17 cellular contexts compared by ENCODE assay signal in the genomic region with DNA sequence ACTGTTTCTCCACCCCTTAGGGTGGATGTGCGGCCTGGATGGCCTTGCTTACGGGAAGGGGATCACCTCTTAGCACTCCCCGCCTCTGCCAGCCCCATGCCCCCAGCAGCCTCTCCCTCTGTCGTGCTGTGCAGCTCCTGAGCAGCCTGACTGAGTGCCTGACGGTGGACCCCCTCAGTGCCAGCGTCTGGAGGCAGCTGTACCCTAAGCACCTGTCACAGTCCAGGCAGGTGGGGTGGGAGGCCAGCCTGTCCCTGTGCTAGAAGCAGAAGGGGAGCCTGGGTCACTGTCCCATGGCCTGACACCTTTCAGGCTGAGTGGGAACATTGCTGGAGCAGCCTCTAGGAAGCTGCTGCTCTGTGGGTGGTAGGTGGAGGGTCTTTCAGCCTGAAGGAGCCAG. TPM values are rescaled to one million over a fixed set of nuclear protein-coding genes. Genes with fewer than 3 reads are reported as not detected.
DNase-seq lines count a peak whose midpoint lies in the region; ATAC-seq, FAIRE-seq and TF ChIP-seq lines count a peak whose summit lies in the region.
"Had no signal": no experiment of that assay in that cellular context is flagged by ENCODE, and none has a peak within 500 bp of the region (broad histone marks: within the 10 kb centered on the region; RNA-seq: fewer than 3 reads in every experiment).

No MANE protein-coding gene starts in this region.

- no peaks in the 10 kb centered on the region for H3K27me3 Mint-ChIP-seq in activated T-cell treated with anti-CD3 and anti-CD28 coated beads, Interleukin-2, amount 50 U/mL, for 24 hours
- H3K27me3 Mint-ChIP-seq in activated T-cell treated with anti-CD3 and anti-CD28 coated beads, Interleukin-2, amount 50 U/mL, for 72 hours (ENCODE audit: low read depth) = no peaks in the 10 kb centered on the region
- no peaks in the 10 kb centered on the region for H3K27me3 Mint-ChIP-seq in chondrocyte (ENCODE audit: low read depth)
- H3K27me3 Mint-ChIP-seq: B cell; CD4-positive, CD25-positive, alpha-beta regulatory T cell had no signal

- no peak for DNase-seq in activated T-cell treated with anti-CD3 and anti-CD28 coated beads, Interleukin-2, amount 50 U/mL, for 24 hours
- no peak for DNase-seq in activated T-cell treated with anti-CD3 and anti-CD28 coated beads, Interleukin-2, amount 50 U/mL, for 72 hours
- DNase-seq in chondrocyte (ENCODE audit: low spot score) (peak; percentile 83), H54 (ENCODE audit: insufficient read length, low spot score) (no peak)
- DNase-seq in stimulated activated effector memory CD8-positive, alpha-beta T cell treated with anti-CD3 and anti-CD28 coated beads, Interleukin-12 subunit alpha, Interleukin-12 subunit beta, amount 100 ng/mL, for 72 hours (ENCODE audit: low spot score in 2 of 2) = no peak
- DNase-seq: Caco-2; CD4-positive, CD25-positive, alpha-beta regulatory T cell; CD8-positive, alpha-beta T cell; DMS153; DND-41; HFFc6 had no signal

- FAIRE-seq in H54 (lab: Jason Lieb, UNC) = no peak
- FAIRE-seq: A204.1, G401.6, GM12892 had no signal

- no peak for TF ChIP-seq POLR2A in H54 (IDR thresholded peaks at IDR 0.05; ENCODE audit: low read depth, low read length)

- H3K27ac Mint-ChIP-seq in activated T-cell treated with anti-CD3 and anti-CD28 coated beads, Interleukin-2, amount 50 U/mL, for 24 hours = peak overlapping the region; percentile 1
- H3K27ac Mint-ChIP-seq in activated T-cell treated with anti-CD3 and anti-CD28 coated beads, Interleukin-2, amount 50 U/mL, for 72 hours = no peak overlapping the region
- H3K27ac Mint-ChIP-seq in chondrocyte (ENCODE audit: unreplicated experiment) = no peak overlapping the region
- peak overlapping the region; percentile 67 for H3K27ac Mint-ChIP-seq in stimulated activated effector memory CD8-positive, alpha-beta T cell treated with anti-CD3 and anti-CD28 coated beads, Interleukin-12 subunit alpha, Interleukin-12 subunit beta, amount 100 ng/mL, for 72 hours
- H3K27ac Mint-ChIP-seq: B cell; CD4-positive, CD25-positive, alpha-beta regulatory T cell; CD8-positive, alpha-beta T cell; GM23338; HFFc6 had no signal

- H3K4me1 Mint-ChIP-seq in activated T-cell treated with anti-CD3 and anti-CD28 coated beads, Interleukin-2, amount 50 U/mL, for 24 hours (ENCODE audit: low read depth) = peaks cover 24% of the 10 kb centered on the region
- peaks cover 39% of the 10 kb centered on the region for H3K4me1 Mint-ChIP-seq in activated T-cell treated with anti-CD3 and anti-CD28 coated beads, Interleukin-2, amount 50 U/mL, for 72 hours (ENCODE audit: low read depth)
- peaks cover 38% of the 10 kb centered on the region for H3K4me1 Mint-ChIP-seq in chondrocyte (ENCODE audit: low read depth)
- peaks cover 47% of the 10 kb centered on the region for H3K4me1 Mint-ChIP-seq in stimulated activated effector memory CD8-positive, alpha-beta T cell treated with anti-CD3 and anti-CD28 coated beads, Interleukin-12 subunit alpha, Interleukin-12 subunit beta, amount 100 ng/mL, for 72 hours

- no peak overlapping the region for H3K4me3 Mint-ChIP-seq in activated T-cell treated with anti-CD3 and anti-CD28 coated beads, Interleukin-2, amount 50 U/mL, for 24 hours
- no peak overlapping the region for H3K4me3 Mint-ChIP-seq in activated T-cell treated with anti-CD3 and anti-CD28 coated beads, Interleukin-2, amount 50 U/mL, for 72 hours
- H3K4me3 Mint-ChIP-seq in chondrocyte (ENCODE audit: unreplicated experiment) = no peak overlapping the region
- no peak overlapping the region for H3K4me3 Mint-ChIP-seq in stimulated activated effector memory CD8-positive, alpha-beta T cell treated with anti-CD3 and anti-CD28 coated beads, Interleukin-12 subunit alpha, Interleukin-12 subunit beta, amount 100 ng/mL, for 72 hours
- H3K4me3 Mint-ChIP-seq: B cell; CD8-positive, alpha-beta T cell; GM23338; HFFc6 had no signal

- no peaks in the 10 kb centered on the region for H3K9me3 Mint-ChIP-seq in activated T-cell treated with anti-CD3 and anti-CD28 coated beads, Interleukin-2, amount 50 U/mL, for 24 hours
- H3K9me3 Mint-ChIP-seq in activated T-cell treated with anti-CD3 and anti-CD28 coated beads, Interleukin-2, amount 50 U/mL, for 72 hours = no peaks in the 10 kb centered on the region
- H3K9me3 Mint-ChIP-seq in chondrocyte (ENCODE audit: low read depth) = no peaks in the 10 kb centered on the region
- no peaks in the 10 kb centered on the region for H3K9me3 Mint-ChIP-seq in stimulated activated effector memory CD8-positive, alpha-beta T cell treated with anti-CD3 and anti-CD28 coated beads, Interleukin-12 subunit alpha, Interleukin-12 subunit beta, amount 100 ng/mL, for 72 hours
- H3K9me3 Mint-ChIP-seq: CD4-positive, CD25-positive, alpha-beta regulatory T cell; CD8-positive, alpha-beta T cell; GM23338; HFFc6 had no signal

- TF ChIP-seq CTCF in chondrocyte (IDR thresholded peaks at IDR 0.05) = no peak

- H3K36me3 Mint-ChIP-seq in activated T-cell treated with anti-CD3 and anti-CD28 coated beads, Interleukin-2, amount 50 U/mL, for 24 hours (ENCODE audit: low read depth) = peaks cover 97% of the 10 kb centered on the region
- H3K36me3 Mint-ChIP-seq in activated T-cell treated with anti-CD3 and anti-CD28 coated beads, Interleukin-2, amount 50 U/mL, for 72 hours (ENCODE audit: insufficient read depth in 2 of 2) = peaks cover 9 to 24% of the 10 kb centered on the region in 2 donors
- H3K36me3 Mint-ChIP-seq in chondrocyte (ENCODE audit: low read depth) = peaks cover 39% of the 10 kb centered on the region
- H3K36me3 Mint-ChIP-seq in stimulated activated effector memory CD8-positive, alpha-beta T cell treated with anti-CD3 and anti-CD28 coated beads, Interleukin-12 subunit alpha, Interleukin-12 subunit beta, amount 100 ng/mL, for 72 hours = peaks cover 97% of the 10 kb centered on the region

- ATAC-seq in activated T-cell treated with anti-CD3 and anti-CD28 coated beads, Interleukin-2, amount 50 U/mL, for 72 hours (replicated peaks in 1 of 2) = no peak
- no peak for ATAC-seq in stimulated activated effector memory CD8-positive, alpha-beta T cell treated with anti-CD3 and anti-CD28 coated beads, Interleukin-12 subunit alpha, Interleukin-12 subunit beta, amount 100 ng/mL, for 72 hours
- ATAC-seq in HG02763 (IDR thresholded peaks at IDR 0.05; ENCODE audit: unreplicated experiment) = no peak
- ATAC-seq: CD8-positive, alpha-beta T cell; GM23338 had no signal

RNA-seq across cellular contexts. Expression of a gene that starts 5.2 kb away (rescaled TPM):
- total RNA-seq in activated T-cell treated with anti-CD3 and anti-CD28 coated beads, Interleukin-2, amount 50 U/mL, for 72 hours = 10 to 100 TPM; 50.5 to 53.6 TPM
- total RNA-seq in chondrocyte = 107 to 166 TPM (median 110 TPM) in 3 replicates

RNA-seq across cellular contexts. Expression of a gene that starts 13.5 kb away (rescaled TPM):
- 10 to 100 TPM; 12.1 to 16.1 TPM for total RNA-seq in activated T-cell treated with anti-CD3 and anti-CD28 coated beads, Interleukin-2, amount 50 U/mL, for 72 hours
- 14.0 to 31.8 TPM (median 16.3 TPM) in 3 replicates for total RNA-seq in chondrocyte

RNA-seq across cellular contexts. Expression of a gene that starts 33.4 kb away (rescaled TPM):
- total RNA-seq in activated T-cell treated with anti-CD3 and anti-CD28 coated beads, Interleukin-2, amount 50 U/mL, for 72 hours = 100 to 1,000 TPM; 238 to 260 TPM
- 473 to 494 TPM (median 478 TPM) in 3 replicates for total RNA-seq in chondrocyte

RNA-seq across cellular contexts. Expression of a gene that starts 40.4 kb away (rescaled TPM):
- 1 to 10 TPM in 1 of 2 donors, under 1 TPM in 1; 0.36 to 1.0 TPM for total RNA-seq in activated T-cell treated with anti-CD3 and anti-CD28 coated beads, Interleukin-2, amount 50 U/mL, for 72 hours
- 180 to 235 TPM (median 182 TPM) in 3 replicates for total RNA-seq in chondrocyte

RNA-seq across cellular contexts. Expression of a gene that starts 48.6 kb away (rescaled TPM):
- 10 to 100 TPM; 11.9 to 12.9 TPM for total RNA-seq in activated T-cell treated with anti-CD3 and anti-CD28 coated beads, Interleukin-2, amount 50 U/mL, for 72 hours
- total RNA-seq in chondrocyte = 1.2 to 1.9 TPM (median 1.3 TPM) in 3 replicates

Comparison
In these comparisons a context has a peak if more than half of its experiments do, and no peak if none do; other contexts are left out.
1. H3K27ac Mint-ChIP-seq: peak in activated T-cell treated with anti-CD3 and anti-CD28 coated beads, Interleukin-2, amount 50 U/mL, for 24 hours (single experiment) and stimulated activated effector memory CD8-positive, alpha-beta T cell treated with anti-CD3 and anti-CD28 coated beads, Interleukin-12 subunit alpha, Interleukin-12 subunit beta, amount 100 ng/mL, for 72 hours (single experiment); none in activated T-cell treated with anti-CD3 and anti-CD28 coated beads, Interleukin-2, amount 50 U/mL, for 72 hours (single experiment) and chondrocyte (single experiment).